8 cellular contexts compared by ENCODE assay signal in the genomic region with DNA sequence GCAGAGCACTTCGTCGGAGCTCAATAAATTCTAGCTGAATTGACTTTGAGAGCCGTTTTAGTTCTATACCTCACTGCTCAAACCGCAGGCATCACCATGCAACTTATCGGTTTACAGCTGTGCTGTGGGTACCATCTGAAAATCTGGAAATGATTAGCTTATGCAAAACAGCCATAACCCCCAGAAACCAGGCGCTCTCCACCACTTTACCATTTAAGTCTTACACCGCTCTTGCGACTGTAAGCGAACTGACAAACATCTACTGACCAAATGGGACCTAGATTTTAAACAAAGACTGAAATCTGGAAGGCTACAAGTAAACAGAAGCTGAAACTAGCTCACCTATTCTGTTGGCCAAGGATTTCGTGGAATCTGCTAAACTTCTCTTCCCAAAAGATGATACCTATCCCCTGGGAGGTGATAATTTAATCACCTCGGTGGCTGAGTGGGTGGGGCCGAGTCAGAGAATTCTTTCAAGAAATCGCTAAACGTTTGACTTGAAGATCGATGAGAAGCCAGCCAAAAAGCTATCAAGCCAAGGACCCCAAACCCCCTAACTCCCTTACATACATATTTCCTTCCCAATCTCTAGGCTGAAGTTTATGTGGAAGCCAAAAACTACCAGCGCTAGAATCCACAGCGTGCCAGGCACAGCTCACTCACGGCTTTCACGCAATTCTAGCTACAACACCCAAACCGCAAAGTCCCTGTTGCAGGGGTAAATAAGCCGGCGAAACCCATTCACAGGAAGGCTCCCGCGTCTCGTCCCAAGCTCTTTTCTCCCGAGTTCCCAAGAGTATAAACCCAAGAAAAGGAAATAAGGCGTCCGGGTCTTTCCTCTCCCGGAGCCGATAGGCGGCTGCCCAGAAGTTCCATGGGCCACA. TPM values are rescaled to one million over a fixed set of nuclear protein-coding genes. Genes with fewer than 3 reads are reported as not detected.
A peak's percentile ranks its signal among the peaks of the same experiment; 100 is the strongest.
DNase-seq lines count a peak whose midpoint lies in the region; ATAC-seq and TF ChIP-seq lines count a peak whose summit lies in the region.

No MANE protein-coding gene starts in this region.

- H3K36me3 ChIP-seq in ovary = no peaks in the 10 kb centered on the region

- H3K27ac ChIP-seq in ovary = peak overlapping the region; percentile 84 to 89

- peaks cover 3% of the 10 kb centered on the region for H3K4me1 ChIP-seq in ovary (ENCODE audit: insufficient read depth)

- TF ChIP-seq CTCF in AG04449 (IDR thresholded peaks at IDR 0.05; ENCODE audit: insufficient read depth, low read length, missing control alignments) (no peak), ovary (IDR thresholded peaks at IDR 0.05) (no peak)

- no peak for TF ChIP-seq EP300 in ovary (IDR thresholded peaks at IDR 0.05)

- no peaks in the 10 kb centered on the region for H3K9me3 ChIP-seq in ovary

- no peak for DNase-seq in AG04449 (ENCODE audit: low read depth, low spot score)
- DNase-seq in erythroblast (lab: John Stamatoyannopoulos, UW) = peak; percentile 73 to 74
- no peak for DNase-seq in ovary
- DNase-seq in COLO668 (lab: John Stamatoyannopoulos, UW; ENCODE audit: unreplicated experiment) = no peak
- no peak for DNase-seq in cortex of kidney (lab: John Stamatoyannopoulos, UW)

- ATAC-seq in HG03025 (IDR thresholded peaks at IDR 0.05; ENCODE audit: low FRiP score, unreplicated experiment) (peak; percentile 46), SK-N-SH treated with all-trans-retinoic acid at 6 μM for 48 hours (peak; percentile 11; the same call in 1 of the 3 replicates)

- POLR2A ChIA-PET in AG04449 (lab: Yijun Ruan, JAX) = interaction anchor here (0.5 to 2.8 kb wide), 8 partner anchors 12 to 1301 kb away, joined by 3 to 17 read pairs (median 5); a partner anchor contains a TSS

- TF ChIP-seq POLR2A in GM18526 (IDR thresholded peaks at IDR 0.05; ENCODE audit: extremely low read depth, insufficient read length) (peak; percentile 50), erythroblast (IDR thresholded peaks at IDR 0.05; ENCODE audit: low read length) (no peak), ovary (IDR thresholded peaks at IDR 0.05) (no peak)

- no peaks in the 10 kb centered on the region for H3K27me3 ChIP-seq in ovary

- 3 to 7% (median 5%) methylated on average over 31 of the region's 31 CpGs for WGBS in ovary, 3 donors

- peak overlapping the region; percentile 91 for H3K4me3 ChIP-seq in AG04449 (ENCODE audit: low read depth, low read length)
- peak overlapping the region; percentile 66 for H3K4me3 ChIP-seq in ovary

- CTCF ChIA-PET in AG04449 (lab: Yijun Ruan, JAX) = interaction anchor here (0.7 to 2.2 kb wide), 8 partner anchors 9 to 108 kb away, joined by 3 to 10 read pairs (median 4); no protein-coding TSS in a partner anchor

- intact Hi-C loops in ovary (cut with DNase I) = loop anchor here in 3 of 4 donors (5.0 to 10.0 kb wide), 4 partner anchors 36 to 94 kb away; a partner anchor contains a TSS

TF ChIP-seq in SK-N-SH treated with all-trans-retinoic acid at 6 μM for 48 hours, 23 proteins besides CTCF, POLR2A, EP300 and RAD21:
- TF ChIP-seq ZNF70 (CRISPR knock-in tag; IDR thresholded peaks at IDR 0.05) (no peak), OSR1 (CRISPR knock-in tag; IDR thresholded peaks at IDR 0.05) (no peak), TCF4 (CRISPR knock-in tag; IDR thresholded peaks at IDR 0.05; ENCODE audit: borderline replicate concordance) (peak; percentile 49; the same call in 1 of the 2 replicates), CSDC2 (CRISPR knock-in tag; IDR thresholded peaks at IDR 0.05) (no peak)

RNA-seq across cellular contexts. Expression of a gene that starts 0.6 kb away (rescaled TPM):
- total RNA-seq in ovary = 10 to 100 TPM; 14.0 to 24.9 (median 19.0) TPM
- polyA plus RNA-seq in ovary = 10 to 100 TPM in 1 of 2 donors, 1 to 10 TPM in 1; 8.2 to 25.2 TPM

RNA-seq across cellular contexts. Expression of a gene that starts 33.9 kb away (rescaled TPM):
- total RNA-seq in ovary = 1 to 10 TPM in 5 of 7 donors, not detected in 2; 2.7 to 4.6 (median 3.6) TPM
- polyA plus RNA-seq in ovary = 1 to 10 TPM in 1 of 2 donors, under 1 TPM in 1; 0.79 to 2.5 TPM

RNA-seq across cellular contexts. Expression of a gene that starts 45.0 kb away (rescaled TPM):
- total RNA-seq in ovary = 10 to 100 TPM; 14.9 to 22.9 (median 16.9) TPM
- polyA plus RNA-seq in ovary = 10 to 100 TPM in 1 of 2 donors, 1 to 10 TPM in 1; 7.0 to 12.3 TPM

Comparison
In these comparisons a context has a peak if more than half of its experiments do, and no peak if none do; other contexts are left out.
1. DNase-seq: peak in erythroblast (2 of 2); none in AG04449 (single experiment), ovary (0 of 5), COLO668 (single experiment) and cortex of kidney (single experiment).